ENCODE assay signal across 11 cellular contexts in genomic region chr1:213761845-213762407, GRCh38.
DNase-seq lines count a peak whose midpoint lies in the region; ATAC-seq, FAIRE-seq and TF ChIP-seq lines count a peak whose summit lies in the region.
"Had no signal": no experiment of that assay in that cellular context is flagged by ENCODE, and none has a peak within 500 bp of the region (broad histone marks: within the 10 kb centered on the region; RNA-seq: fewer than 3 reads in every experiment).

No MANE protein-coding gene starts in this region.

- no peak for FAIRE-seq in GM12892 (lab: Jason Lieb, UNC)
- FAIRE-seq: RCC 7860 had no signal

- H3K36me3 Mint-ChIP-seq in activated naive CD8-positive, alpha-beta T cell treated with anti-CD3 and anti-CD28 coated beads, Interleukin-2, amount 50 U/mL, for 24 hours (ENCODE audit: low read depth) = no peaks in the 10 kb centered on the region

- H3K4me1 Mint-ChIP-seq in activated naive CD8-positive, alpha-beta T cell treated with anti-CD3 and anti-CD28 coated beads, Interleukin-2, amount 50 U/mL, for 24 hours = peaks cover 10% of the 10 kb centered on the region

- no peak overlapping the region for H3K4me3 ChIP-seq in HCT116 (replicated peaks in 1 of 2; ENCODE audit: low read depth in 1 of 2, low read length in 2 of 2)

- no peak for DNase-seq in HCT116 (ENCODE audit: low read depth, low spot score)
- DNase-seq in activated CD4-positive, alpha-beta T cell treated with anti-CD3 and anti-CD28 coated beads for 1 hour = peak; percentile 33
- peak; percentile 4 for DNase-seq in activated naive CD8-positive, alpha-beta T cell treated with anti-CD3 and anti-CD28 coated beads, Interleukin-2, amount 50 U/mL, for 24 hours
- DNase-seq in stimulated activated CD4-positive, alpha-beta T cell treated with anti-CD3 and anti-CD28 coated beads, Interleukin-4, amount 100 ng/mL, for 1 hour = peak; percentile 41
- no peak for DNase-seq in HPDE6-E6E7 (ENCODE audit: extremely low spot score)
- no peak for DNase-seq in GM12892 (ENCODE audit: insufficient read length)
- no peak for DNase-seq in nucleus accumbens (lab: John Stamatoyannopoulos, UW)
- DNase-seq: NCI-H1694, occipital lobe had no signal

- H3K9me3 Mint-ChIP-seq in activated naive CD8-positive, alpha-beta T cell treated with anti-CD3 and anti-CD28 coated beads, Interleukin-2, amount 50 U/mL, for 24 hours = no peaks in the 10 kb centered on the region

- no peak overlapping the region for H3K4me3 Mint-ChIP-seq in activated naive CD8-positive, alpha-beta T cell treated with anti-CD3 and anti-CD28 coated beads, Interleukin-2, amount 50 U/mL, for 24 hours

- no peak overlapping the region for H3K27ac ChIP-seq in HCT116 (ENCODE audit: low read depth, low read length)

- H3K9me2 ChIP-seq in HCT116 (ENCODE audit: insufficient read depth) = no peaks in the 10 kb centered on the region

- H4K20me1 ChIP-seq in HCT116 (ENCODE audit: insufficient read depth) = no peaks in the 10 kb centered on the region

- POLR2A ChIA-PET in HCT116 (lab: Charles Lee) = no interaction called here

- no peaks in the 10 kb centered on the region for H3K36me3 ChIP-seq in HCT116 (ENCODE audit: control insufficient read depth in 1 of 2, insufficient read depth in 2 of 2, low read length in 2 of 2)

- H2AFZ ChIP-seq in HCT116 (ENCODE audit: low read depth, low read length, poor library complexity, severe bottlenecking) = no peak overlapping the region

- no peak for TF ChIP-seq RAD21 in HCT116 (IDR thresholded peaks at IDR 0.05; ENCODE audit: low read depth)

- no peaks in the 10 kb centered on the region for H3K27me3 ChIP-seq in HCT116 (ENCODE audit: insufficient read depth, low read length)

- no peak overlapping the region for H3K9ac ChIP-seq in HCT116 (ENCODE audit: low read length)

- H3K4me2 ChIP-seq in HCT116 (ENCODE audit: low read length) = no peak overlapping the region

- no peak for ATAC-seq in HCT116
- ATAC-seq in activated naive CD8-positive, alpha-beta T cell treated with anti-CD3 and anti-CD28 coated beads, Interleukin-2, amount 50 U/mL, for 24 hours = peak; percentile 95
- ATAC-seq in HG03457 (IDR thresholded peaks at IDR 0.05; ENCODE audit: unreplicated experiment) = no peak

- no peak for TF ChIP-seq POLR2A in HCT116 (IDR thresholded peaks at IDR 0.05; ENCODE audit: borderline replicate concordance, extremely low read depth, insufficient read depth, insufficient read length)
- no peak for TF ChIP-seq POLR2A in GM12892 (IDR thresholded peaks at IDR 0.05; ENCODE audit: low read depth, low read length)

- H3K79me2 ChIP-seq in HCT116 (ENCODE audit: insufficient read depth, low read length) = no peaks in the 10 kb centered on the region

- intact Hi-C loops in HCT116 (cut with micrococcal nuclease) = no loop called here

- CTCF ChIA-PET in HCT116 (lab: Charles Lee) = no interaction called here

- H3K4me1 ChIP-seq in HCT116 (ENCODE audit: control insufficient read depth in 1 of 2, insufficient read depth in 2 of 2, low read length in 2 of 2) = no peaks in the 10 kb centered on the region

- no peaks in the 10 kb centered on the region for H3K9me3 ChIP-seq in HCT116 (ENCODE audit: control insufficient read depth in 1 of 2, insufficient read depth in 1 of 2, low read depth in 1 of 2, low read length in 2 of 2)

- H3K27ac Mint-ChIP-seq in activated naive CD8-positive, alpha-beta T cell treated with anti-CD3 and anti-CD28 coated beads, Interleukin-2, amount 50 U/mL, for 24 hours = peak overlapping the region; percentile 17

- no peak for TF ChIP-seq CTCF in HCT116 (IDR thresholded peaks at IDR 0.05 in 2 of 3, conservative IDR thresholded peaks at IDR 0.05 in 1 of 3; ENCODE audit: borderline replicate concordance in 1 of 3, insufficient read depth in 1 of 3, low read depth in 2 of 3, low read length in 2 of 3)

- no TSS peak for BruUV-seq in HCT116 (replicated peaks; lab: Mats Ljungman, UMichigan)

- no peaks in the 10 kb centered on the region for H3K27me3 Mint-ChIP-seq in activated naive CD8-positive, alpha-beta T cell treated with anti-CD3 and anti-CD28 coated beads, Interleukin-2, amount 50 U/mL, for 24 hours

- RAD21 ChIA-PET in HCT116 (lab: Charles Lee; ENCODE audit: low non-redundant PET in 1 of 2, low total read pairs in 2 of 2, uncharacterized antibody in 2 of 2, unreplicated experiment in 2 of 2) = no interaction called here

TF ChIP-seq in HCT116, 20 proteins besides CTCF, POLR2A, EP300 and RAD21:
- TF ChIP-seq TCF7L2 (IDR thresholded peaks at IDR 0.05; ENCODE audit: borderline replicate concordance, extremely low read depth, insufficient read depth, insufficient read length) (peak; percentile 44), EGR1 (IDR thresholded peaks at IDR 0.05; ENCODE audit: low read depth) (no peak)

Comparison
In these comparisons a context has a peak if more than half of its experiments do, and no peak if none do; other contexts are left out.
1. DNase-seq: peak in activated CD4-positive, alpha-beta T cell treated with anti-CD3 and anti-CD28 coated beads for 1 hour (single experiment), activated naive CD8-positive, alpha-beta T cell treated with anti-CD3 and anti-CD28 coated beads, Interleukin-2, amount 50 U/mL, for 24 hours (single experiment) and stimulated activated CD4-positive, alpha-beta T cell treated with anti-CD3 and anti-CD28 coated beads, Interleukin-4, amount 100 ng/mL, for 1 hour (single experiment); none in HCT116 (single experiment), HPDE6-E6E7 (single experiment), GM12892 (single experiment) and nucleus accumbens (0 of 56).